8 cellular contexts compared by ENCODE assay signal in genomic region chr11:33257897-33258630, GRCh38. TPM values are rescaled to one million over a fixed set of nuclear protein-coding genes. Genes with fewer than 3 reads are reported as not detected.
DNase-seq lines count a peak whose midpoint lies in the region; ATAC-seq and TF ChIP-seq lines count a peak whose summit lies in the region.

No MANE protein-coding gene starts in this region.

- H3K4me3 Mint-ChIP-seq in GM23338: peak overlapping the region; percentile 94

- no peaks in the 10 kb centered on the region for H3K9me2 ChIP-seq in GM23338 (ENCODE audit: insufficient read depth)

- H4K20me1 ChIP-seq in GM23338 (replicated peaks; ENCODE audit: insufficient read depth): peaks cover 5% of the 10 kb centered on the region; the same call in 1 of the 2 replicates

- peaks cover 19% of the 10 kb centered on the region for H3K27me3 Mint-ChIP-seq in GM23338 (ENCODE audit: insufficient read depth, low read depth, poor library complexity)

- H2AFZ ChIP-seq in GM23338 (peak overlapping the region; percentile 69), neuron (ENCODE audit: low read depth, low read length) (peak overlapping the region; percentile 50)

- no peaks in the 10 kb centered on the region; the same call in 2 of the 3 replicates for H3K36me3 Mint-ChIP-seq in GM23338 (ENCODE audit: low read depth)

- peak overlapping the region; percentile 89 for H3K4me2 ChIP-seq in GM23338

- peaks cover 3% of the 10 kb centered on the region; the same call in 2 of the 3 replicates for H3K9me3 Mint-ChIP-seq in GM23338

- H3K4me1 ChIP-seq in GM23338 (ENCODE audit: insufficient read depth) (peaks cover 24% of the 10 kb centered on the region), foreskin keratinocyte (peaks cover 16% of the 10 kb centered on the region), neuron (ENCODE audit: insufficient read depth, low read length) (peaks cover 17% of the 10 kb centered on the region)

- peaks cover 28% of the 10 kb centered on the region for H3K4me1 Mint-ChIP-seq in GM23338

- TF ChIP-seq CTCF in GM23338 (conservative IDR thresholded peaks at IDR 0.05; ENCODE audit: low read depth in 2 of 2) (0 out of 4 replicates have a peak, but pooled peaks of 1 of the 2 experiments have one; percentile 3), foreskin keratinocyte (conservative IDR thresholded peaks at IDR 0.05) (peak; percentile 39)

- peak; percentile 91 for DNase-seq in ELF-1 (ENCODE audit: low read depth, low spot score)
- peak; percentile 76 for DNase-seq in GM23338 (ENCODE audit: low spot score)
- peak; percentile 83 for DNase-seq in LHCN-M2 (ENCODE audit: low read depth)
- peak; percentile 53 for DNase-seq in SHP77 treated with DMSO at 0.1 percent for 48 hours (lab: John Stamatoyannopoulos, UW)
- DNase-seq in activated gamma-delta T cell treated with Interleukin-2 at 50 U/mL for 16 hours: peak; percentile 65
- DNase-seq in foreskin keratinocyte: peak; percentile 68 to 80
- DNase-seq in stromal cell of bone marrow (ENCODE audit: low read depth): peak; percentile 87

- H3K4me3 ChIP-seq in GM23338: peak overlapping the region; percentile 92
- peak overlapping the region; percentile 66 for H3K4me3 ChIP-seq in neuron (ENCODE audit: low read length)

- peaks cover 11% of the 10 kb centered on the region; the same call in 1 of the 2 replicates for H3F3A ChIP-seq in GM23338 (replicated peaks; ENCODE audit: low read depth)

- ATAC-seq in GM23338 (peak; percentile 58), foreskin keratinocyte (peak; percentile 58)

- no peaks in the 10 kb centered on the region for H3K9me3 ChIP-seq in neuron (ENCODE audit: low read length)

- no peaks in the 10 kb centered on the region for H3K36me3 ChIP-seq in GM23338 (ENCODE audit: insufficient read depth)
- H3K36me3 ChIP-seq in neuron (ENCODE audit: insufficient read depth, low read length): no peaks in the 10 kb centered on the region

- H3K27ac Mint-ChIP-seq in GM23338: peak overlapping the region; percentile 97

- peak overlapping the region; percentile 97 for H3K27ac ChIP-seq in GM23338 (ENCODE audit: low read depth)
- peak overlapping the region; percentile 95 for H3K27ac ChIP-seq in foreskin keratinocyte

- peaks cover 43% of the 10 kb centered on the region for H3K79me2 ChIP-seq in GM23338 (replicated peaks; ENCODE audit: insufficient read depth)

- H3K27me3 ChIP-seq in GM23338 (ENCODE audit: insufficient read depth) (no peaks in the 10 kb centered on the region), foreskin keratinocyte (no peaks in the 10 kb centered on the region), neuron (ENCODE audit: insufficient read depth, low read length) (no peaks in the 10 kb centered on the region)

TF ChIP-seq in GM23338, 12 proteins besides CTCF, POLR2A, EP300 and RAD21:
- TF ChIP-seq STAT1 (IDR thresholded peaks at IDR 0.05; ENCODE audit: unreplicated experiment) (no peak), POLR2AphosphoS5 (IDR thresholded peaks at IDR 0.05; ENCODE audit: low read depth) (peak; percentile 75)

RNA-seq across cellular contexts. Expression of gene HIPK3, which starts 0.9 kb away (rescaled TPM):
- total RNA-seq in GM23338 (2014; rRNA removed; shearing (Covaris generic)): 20.5 and 29.8 TPM in 2 replicates
- polyA plus RNA-seq in GM23338 (2016; fragmentation: Nextera tagmentation; extraction: Ambion mirVana) (4.7 and 5.5 TPM in 2 replicates), foreskin keratinocyte (4.5 and 5.2 TPM in 2 replicates)
- total RNA-seq in LHCN-M2 (2014; rRNA removed) (39.6 and 52.4 TPM in 2 replicates), foreskin keratinocyte (39.5 and 44.6 TPM in 2 replicates)
- polyA plus RNA-seq in LHCN-M2 (2012): 7.1 TPM

Comparison
In these comparisons a context has a peak if more than half of its experiments do, and no peak if none do; other contexts are left out.
1. Peak in every context shown above with its lines: DNase-seq, ATAC-seq, H3K4me3 ChIP-seq and H3K27ac ChIP-seq.